1 cellular context compared by ENCODE assay signal in the genomic region with DNA sequence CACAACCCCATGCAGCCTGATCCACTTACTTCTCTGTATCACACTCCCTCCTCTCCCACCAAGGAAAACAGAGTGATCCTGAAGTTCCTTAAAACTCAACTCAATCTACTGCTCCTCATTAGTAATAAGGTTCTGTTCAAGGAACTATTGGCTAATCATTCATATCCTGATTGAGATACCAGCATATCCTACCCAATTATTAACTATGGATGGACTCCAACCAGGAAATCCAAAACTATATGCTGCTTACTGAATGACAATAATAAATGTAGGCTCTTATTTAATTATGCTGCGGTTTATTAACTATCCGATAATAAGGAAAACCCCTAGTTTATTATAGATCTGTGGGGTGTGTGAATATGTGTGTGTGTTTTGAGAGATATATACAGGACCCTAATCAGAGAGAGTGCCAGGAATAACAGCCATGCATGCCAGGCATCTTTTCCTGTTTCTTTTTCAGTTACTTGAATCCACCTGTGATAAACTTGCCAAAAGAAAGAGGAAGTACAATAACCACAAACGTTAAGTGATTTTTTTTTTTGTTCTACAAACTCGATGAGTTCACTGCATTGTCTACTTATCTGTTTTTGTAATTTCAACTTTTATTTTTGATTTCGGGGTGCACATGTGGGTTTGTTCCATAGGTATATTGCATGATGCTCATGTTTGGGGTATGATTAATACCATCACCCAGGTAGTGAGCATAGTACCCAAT.
TF ChIP-seq lines count a peak whose summit lies in the region.

No MANE protein-coding gene starts in this region.

TF ChIP-seq in GM12878, 131 proteins besides CTCF, POLR2A, EP300 and RAD21 (continued from another document and continues in another):
- TF ChIP-seq FOS (IDR thresholded peaks at IDR 0.05; ENCODE audit: borderline replicate concordance, extremely low read depth, insufficient read length), result no peak
- no peak for TF ChIP-seq RBBP5 (conservative IDR thresholded peaks at IDR 0.05)
- no peak for TF ChIP-seq POLR2AphosphoS5 (IDR thresholded peaks at IDR 0.05; ENCODE audit: low read length)
- no peak for TF ChIP-seq HDAC6 (IDR thresholded peaks at IDR 0.05; ENCODE audit: unreplicated experiment)
- TF ChIP-seq ATF7 (IDR thresholded peaks at IDR 0.05; ENCODE audit: low read depth), result peak; percentile 50
- TF ChIP-seq NR2C1 (IDR thresholded peaks at IDR 0.05), result no peak
- 0 out of 2 replicates have a peak, but pooled peaks have one; percentile 10 for TF ChIP-seq MXI1 (IDR thresholded peaks at IDR 0.05; ENCODE audit: low read depth, low read length)
- no peak for TF ChIP-seq CREM (IDR thresholded peaks at IDR 0.05; ENCODE audit: low read depth)
- TF ChIP-seq JUNB (IDR thresholded peaks at IDR 0.05), result no peak
- TF ChIP-seq JUND (IDR thresholded peaks at IDR 0.05; ENCODE audit: low read depth, low read length), result no peak
- TF ChIP-seq, protein P1, sequence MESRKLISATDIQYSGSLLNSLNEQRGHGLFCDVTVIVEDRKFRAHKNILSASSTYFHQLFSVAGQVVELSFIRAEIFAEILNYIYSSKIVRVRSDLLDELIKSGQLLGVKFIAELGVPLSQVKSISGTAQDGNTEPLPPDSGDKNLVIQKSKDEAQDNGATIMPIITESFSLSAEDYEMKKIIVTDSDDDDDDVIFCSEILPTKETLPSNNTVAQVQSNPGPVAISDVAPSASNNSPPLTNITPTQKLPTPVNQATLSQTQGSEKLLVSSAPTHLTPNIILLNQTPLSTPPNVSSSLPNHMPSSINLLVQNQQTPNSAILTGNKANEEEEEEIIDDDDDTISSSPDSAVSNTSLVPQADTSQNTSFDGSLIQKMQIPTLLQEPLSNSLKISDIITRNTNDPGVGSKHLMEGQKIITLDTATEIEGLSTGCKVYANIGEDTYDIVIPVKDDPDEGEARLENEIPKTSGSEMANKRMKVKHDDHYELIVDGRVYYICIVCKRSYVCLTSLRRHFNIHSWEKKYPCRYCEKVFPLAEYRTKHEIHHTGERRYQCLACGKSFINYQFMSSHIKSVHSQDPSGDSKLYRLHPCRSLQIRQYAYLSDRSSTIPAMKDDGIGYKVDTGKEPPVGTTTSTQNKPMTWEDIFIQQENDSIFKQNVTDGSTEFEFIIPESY (IDR thresholded peaks at IDR 0.05), result no peak
- TF ChIP-seq SIX5 (IDR thresholded peaks at IDR 0.05; ENCODE audit: low read depth, low read length, severe bottlenecking), result no peak
- peak; percentile 68 to 72; a peak in 3 of 4 replicates for TF ChIP-seq IKZF2 (IDR thresholded peaks at IDR 0.05)
- TF ChIP-seq KLF5 (IDR thresholded peaks at IDR 0.05; ENCODE audit: partially characterized antibody), result no peak
- TF ChIP-seq IKZF1 (conservative IDR thresholded peaks at IDR 0.05), result peak; percentile 63; the same call in 1 of the 2 replicates
- TF ChIP-seq, protein P2, sequence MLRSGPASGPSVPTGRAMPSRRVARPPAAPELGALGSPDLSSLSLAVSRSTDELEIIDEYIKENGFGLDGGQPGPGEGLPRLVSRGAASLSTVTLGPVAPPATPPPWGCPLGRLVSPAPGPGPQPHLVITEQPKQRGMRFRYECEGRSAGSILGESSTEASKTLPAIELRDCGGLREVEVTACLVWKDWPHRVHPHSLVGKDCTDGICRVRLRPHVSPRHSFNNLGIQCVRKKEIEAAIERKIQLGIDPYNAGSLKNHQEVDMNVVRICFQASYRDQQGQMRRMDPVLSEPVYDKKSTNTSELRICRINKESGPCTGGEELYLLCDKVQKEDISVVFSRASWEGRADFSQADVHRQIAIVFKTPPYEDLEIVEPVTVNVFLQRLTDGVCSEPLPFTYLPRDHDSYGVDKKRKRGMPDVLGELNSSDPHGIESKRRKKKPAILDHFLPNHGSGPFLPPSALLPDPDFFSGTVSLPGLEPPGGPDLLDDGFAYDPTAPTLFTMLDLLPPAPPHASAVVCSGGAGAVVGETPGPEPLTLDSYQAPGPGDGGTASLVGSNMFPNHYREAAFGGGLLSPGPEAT (IDR thresholded peaks at IDR 0.05; ENCODE audit: low read depth), result 0 out of 2 replicates have a peak, but pooled peaks have one; percentile 37
- TF ChIP-seq SREBF2 (IDR thresholded peaks at IDR 0.05; ENCODE audit: low read length), result no peak
- no peak for TF ChIP-seq HCFC1 (IDR thresholded peaks at IDR 0.05; ENCODE audit: low read length)
- TF ChIP-seq MTA2 (IDR thresholded peaks at IDR 0.05; ENCODE audit: low read depth), result peak; percentile 41; the same call in 1 of the 2 replicates
- no peak for TF ChIP-seq BRCA1 (IDR thresholded peaks at IDR 0.05; ENCODE audit: low read depth, low read length)
- TF ChIP-seq, protein P3, sequence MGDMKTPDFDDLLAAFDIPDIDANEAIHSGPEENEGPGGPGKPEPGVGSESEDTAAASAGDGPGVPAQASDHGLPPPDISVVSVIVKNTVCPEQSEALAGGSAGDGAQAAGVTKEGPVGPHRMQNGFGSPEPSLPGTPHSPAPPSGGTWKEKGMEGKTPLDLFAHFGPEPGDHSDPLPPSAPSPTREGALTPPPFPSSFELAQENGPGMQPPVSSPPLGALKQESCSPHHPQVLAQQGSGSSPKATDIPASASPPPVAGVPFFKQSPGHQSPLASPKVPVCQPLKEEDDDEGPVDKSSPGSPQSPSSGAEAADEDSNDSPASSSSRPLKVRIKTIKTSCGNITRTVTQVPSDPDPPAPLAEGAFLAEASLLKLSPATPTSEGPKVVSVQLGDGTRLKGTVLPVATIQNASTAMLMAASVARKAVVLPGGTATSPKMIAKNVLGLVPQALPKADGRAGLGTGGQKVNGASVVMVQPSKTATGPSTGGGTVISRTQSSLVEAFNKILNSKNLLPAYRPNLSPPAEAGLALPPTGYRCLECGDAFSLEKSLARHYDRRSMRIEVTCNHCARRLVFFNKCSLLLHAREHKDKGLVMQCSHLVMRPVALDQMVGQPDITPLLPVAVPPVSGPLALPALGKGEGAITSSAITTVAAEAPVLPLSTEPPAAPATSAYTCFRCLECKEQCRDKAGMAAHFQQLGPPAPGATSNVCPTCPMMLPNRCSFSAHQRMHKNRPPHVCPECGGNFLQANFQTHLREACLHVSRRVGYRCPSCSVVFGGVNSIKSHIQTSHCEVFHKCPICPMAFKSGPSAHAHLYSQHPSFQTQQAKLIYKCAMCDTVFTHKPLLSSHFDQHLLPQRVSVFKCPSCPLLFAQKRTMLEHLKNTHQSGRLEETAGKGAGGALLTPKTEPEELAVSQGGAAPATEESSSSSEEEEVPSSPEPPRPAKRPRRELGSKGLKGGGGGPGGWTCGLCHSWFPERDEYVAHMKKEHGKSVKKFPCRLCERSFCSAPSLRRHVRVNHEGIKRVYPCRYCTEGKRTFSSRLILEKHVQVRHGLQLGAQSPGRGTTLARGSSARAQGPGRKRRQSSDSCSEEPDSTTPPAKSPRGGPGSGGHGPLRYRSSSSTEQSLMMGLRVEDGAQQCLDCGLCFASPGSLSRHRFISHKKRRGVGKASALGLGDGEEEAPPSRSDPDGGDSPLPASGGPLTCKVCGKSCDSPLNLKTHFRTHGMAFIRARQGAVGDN (IDR thresholded peaks at IDR 0.05), result no peak
- TF ChIP-seq, protein P4, sequence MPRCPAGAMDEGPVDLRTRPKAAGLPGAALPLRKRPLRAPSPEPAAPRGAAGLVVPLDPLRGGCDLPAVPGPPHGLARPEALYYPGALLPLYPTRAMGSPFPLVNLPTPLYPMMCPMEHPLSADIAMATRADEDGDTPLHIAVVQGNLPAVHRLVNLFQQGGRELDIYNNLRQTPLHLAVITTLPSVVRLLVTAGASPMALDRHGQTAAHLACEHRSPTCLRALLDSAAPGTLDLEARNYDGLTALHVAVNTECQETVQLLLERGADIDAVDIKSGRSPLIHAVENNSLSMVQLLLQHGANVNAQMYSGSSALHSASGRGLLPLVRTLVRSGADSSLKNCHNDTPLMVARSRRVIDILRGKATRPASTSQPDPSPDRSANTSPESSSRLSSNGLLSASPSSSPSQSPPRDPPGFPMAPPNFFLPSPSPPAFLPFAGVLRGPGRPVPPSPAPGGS (IDR thresholded peaks at IDR 0.05; ENCODE audit: borderline replicate concordance, insufficient read depth, low read depth, low read length, poor library complexity, severe bottlenecking), result no peak
- TF ChIP-seq ETV6 (conservative IDR thresholded peaks at IDR 0.05 in 1 of 2, IDR thresholded peaks at IDR 0.05 in 1 of 2; ENCODE audit: borderline replicate concordance in 1 of 2, low read depth in 1 of 2), result 0 out of 4 replicates have a peak, but pooled peaks of 1 of the 2 experiments have one; percentile 44
- TF ChIP-seq, protein P5, sequence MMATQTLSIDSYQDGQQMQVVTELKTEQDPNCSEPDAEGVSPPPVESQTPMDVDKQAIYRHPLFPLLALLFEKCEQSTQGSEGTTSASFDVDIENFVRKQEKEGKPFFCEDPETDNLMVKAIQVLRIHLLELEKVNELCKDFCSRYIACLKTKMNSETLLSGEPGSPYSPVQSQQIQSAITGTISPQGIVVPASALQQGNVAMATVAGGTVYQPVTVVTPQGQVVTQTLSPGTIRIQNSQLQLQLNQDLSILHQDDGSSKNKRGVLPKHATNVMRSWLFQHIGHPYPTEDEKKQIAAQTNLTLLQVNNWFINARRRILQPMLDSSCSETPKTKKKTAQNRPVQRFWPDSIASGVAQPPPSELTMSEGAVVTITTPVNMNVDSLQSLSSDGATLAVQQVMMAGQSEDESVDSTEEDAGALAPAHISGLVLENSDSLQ (IDR thresholded peaks at IDR 0.05), result no peak
- peak; percentile 85 for TF ChIP-seq RUNX3 (IDR thresholded peaks at IDR 0.05; ENCODE audit: low read length)
- TF ChIP-seq NBN (IDR thresholded peaks at IDR 0.05), result no peak
- TF ChIP-seq, protein P6, sequence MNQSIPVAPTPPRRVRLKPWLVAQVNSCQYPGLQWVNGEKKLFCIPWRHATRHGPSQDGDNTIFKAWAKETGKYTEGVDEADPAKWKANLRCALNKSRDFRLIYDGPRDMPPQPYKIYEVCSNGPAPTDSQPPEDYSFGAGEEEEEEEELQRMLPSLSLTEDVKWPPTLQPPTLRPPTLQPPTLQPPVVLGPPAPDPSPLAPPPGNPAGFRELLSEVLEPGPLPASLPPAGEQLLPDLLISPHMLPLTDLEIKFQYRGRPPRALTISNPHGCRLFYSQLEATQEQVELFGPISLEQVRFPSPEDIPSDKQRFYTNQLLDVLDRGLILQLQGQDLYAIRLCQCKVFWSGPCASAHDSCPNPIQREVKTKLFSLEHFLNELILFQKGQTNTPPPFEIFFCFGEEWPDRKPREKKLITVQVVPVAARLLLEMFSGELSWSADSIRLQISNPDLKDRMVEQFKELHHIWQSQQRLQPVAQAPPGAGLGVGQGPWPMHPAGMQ (IDR thresholded peaks at IDR 0.05; ENCODE audit: borderline replicate concordance), result no peak
- no peak for TF ChIP-seq STAT3 (IDR thresholded peaks at IDR 0.05; ENCODE audit: low read depth, low read length)
- TF ChIP-seq MTA3 (IDR thresholded peaks at IDR 0.05; ENCODE audit: borderline replicate concordance, low read length), result no peak
- TF ChIP-seq, protein P7, sequence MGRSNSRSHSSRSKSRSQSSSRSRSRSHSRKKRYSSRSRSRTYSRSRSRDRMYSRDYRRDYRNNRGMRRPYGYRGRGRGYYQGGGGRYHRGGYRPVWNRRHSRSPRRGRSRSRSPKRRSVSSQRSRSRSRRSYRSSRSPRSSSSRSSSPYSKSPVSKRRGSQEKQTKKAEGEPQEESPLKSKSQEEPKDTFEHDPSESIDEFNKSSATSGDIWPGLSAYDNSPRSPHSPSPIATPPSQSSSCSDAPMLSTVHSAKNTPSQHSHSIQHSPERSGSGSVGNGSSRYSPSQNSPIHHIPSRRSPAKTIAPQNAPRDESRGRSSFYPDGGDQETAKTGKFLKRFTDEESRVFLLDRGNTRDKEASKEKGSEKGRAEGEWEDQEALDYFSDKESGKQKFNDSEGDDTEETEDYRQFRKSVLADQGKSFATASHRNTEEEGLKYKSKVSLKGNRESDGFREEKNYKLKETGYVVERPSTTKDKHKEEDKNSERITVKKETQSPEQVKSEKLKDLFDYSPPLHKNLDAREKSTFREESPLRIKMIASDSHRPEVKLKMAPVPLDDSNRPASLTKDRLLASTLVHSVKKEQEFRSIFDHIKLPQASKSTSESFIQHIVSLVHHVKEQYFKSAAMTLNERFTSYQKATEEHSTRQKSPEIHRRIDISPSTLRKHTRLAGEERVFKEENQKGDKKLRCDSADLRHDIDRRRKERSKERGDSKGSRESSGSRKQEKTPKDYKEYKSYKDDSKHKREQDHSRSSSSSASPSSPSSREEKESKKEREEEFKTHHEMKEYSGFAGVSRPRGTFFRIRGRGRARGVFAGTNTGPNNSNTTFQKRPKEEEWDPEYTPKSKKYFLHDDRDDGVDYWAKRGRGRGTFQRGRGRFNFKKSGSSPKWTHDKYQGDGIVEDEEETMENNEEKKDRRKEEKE (IDR thresholded peaks at IDR 0.05), result no peak
- TF ChIP-seq, protein P8, sequence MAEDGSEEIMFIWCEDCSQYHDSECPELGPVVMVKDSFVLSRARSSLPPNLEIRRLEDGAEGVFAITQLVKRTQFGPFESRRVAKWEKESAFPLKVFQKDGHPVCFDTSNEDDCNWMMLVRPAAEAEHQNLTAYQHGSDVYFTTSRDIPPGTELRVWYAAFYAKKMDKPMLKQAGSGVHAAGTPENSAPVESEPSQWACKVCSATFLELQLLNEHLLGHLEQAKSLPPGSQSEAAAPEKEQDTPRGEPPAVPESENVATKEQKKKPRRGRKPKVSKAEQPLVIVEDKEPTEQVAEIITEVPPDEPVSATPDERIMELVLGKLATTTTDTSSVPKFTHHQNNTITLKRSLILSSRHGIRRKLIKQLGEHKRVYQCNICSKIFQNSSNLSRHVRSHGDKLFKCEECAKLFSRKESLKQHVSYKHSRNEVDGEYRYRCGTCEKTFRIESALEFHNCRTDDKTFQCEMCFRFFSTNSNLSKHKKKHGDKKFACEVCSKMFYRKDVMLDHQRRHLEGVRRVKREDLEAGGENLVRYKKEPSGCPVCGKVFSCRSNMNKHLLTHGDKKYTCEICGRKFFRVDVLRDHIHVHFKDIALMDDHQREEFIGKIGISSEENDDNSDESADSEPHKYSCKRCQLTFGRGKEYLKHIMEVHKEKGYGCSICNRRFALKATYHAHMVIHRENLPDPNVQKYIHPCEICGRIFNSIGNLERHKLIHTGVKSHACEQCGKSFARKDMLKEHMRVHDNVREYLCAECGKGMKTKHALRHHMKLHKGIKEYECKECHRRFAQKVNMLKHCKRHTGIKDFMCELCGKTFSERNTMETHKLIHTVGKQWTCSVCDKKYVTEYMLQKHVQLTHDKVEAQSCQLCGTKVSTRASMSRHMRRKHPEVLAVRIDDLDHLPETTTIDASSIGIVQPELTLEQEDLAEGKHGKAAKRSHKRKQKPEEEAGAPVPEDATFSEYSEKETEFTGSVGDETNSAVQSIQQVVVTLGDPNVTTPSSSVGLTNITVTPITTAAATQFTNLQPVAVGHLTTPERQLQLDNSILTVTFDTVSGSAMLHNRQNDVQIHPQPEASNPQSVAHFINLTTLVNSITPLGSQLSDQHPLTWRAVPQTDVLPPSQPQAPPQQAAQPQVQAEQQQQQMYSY (CRISPR knock-in tag; IDR thresholded peaks at IDR 0.05), result no peak
- TF ChIP-seq SPI1 (IDR thresholded peaks at IDR 0.05; ENCODE audit: borderline replicate concordance, insufficient read depth, low read depth, low read length), result peak; percentile 77
- 0 out of 2 replicates have a peak, but pooled peaks have one; percentile 23 for TF ChIP-seq CBFB (IDR thresholded peaks at IDR 0.05; ENCODE audit: low read depth)
